In the genomic region with DNA sequence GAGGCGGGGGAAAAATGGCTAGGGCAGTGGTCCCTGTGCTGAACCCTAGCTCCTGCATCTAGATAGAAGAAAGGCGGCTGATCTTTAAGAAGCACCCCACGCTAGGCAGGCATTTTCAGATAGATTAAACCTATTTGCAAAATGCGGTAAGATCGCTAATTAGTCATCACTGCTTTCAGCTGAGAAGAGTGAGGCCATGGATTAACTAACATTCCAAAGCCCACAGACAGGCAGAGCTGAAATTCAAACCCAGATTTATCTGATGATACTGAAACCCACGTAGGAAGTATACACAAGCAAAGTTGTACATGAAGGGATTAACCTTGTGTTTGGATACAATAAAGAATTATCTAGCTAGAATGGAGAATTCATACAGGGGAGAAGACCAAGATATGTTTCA, we compare ENCODE assay signal across 19 cellular contexts. TPM values are rescaled to one million over a fixed set of nuclear protein-coding genes. Genes with fewer than 3 reads are reported as not detected.
DNase-seq lines count a peak whose midpoint lies in the region; ATAC-seq and TF ChIP-seq lines count a peak whose summit lies in the region.
"Had no signal": no experiment of that assay in that cellular context is flagged by ENCODE, and none has a peak within 500 bp of the region (broad histone marks: within the 10 kb centered on the region; RNA-seq: fewer than 3 reads in every experiment).

No MANE protein-coding gene starts in this region.

- peak overlapping the region in 2 of 4 donors; percentile 48 for H3K4me3 Mint-ChIP-seq in CD4-positive, CD25-positive, alpha-beta regulatory T cell
- H3K4me3 Mint-ChIP-seq: HFFc6 had no signal

- H3K36me3 Mint-ChIP-seq in CD4-positive, CD25-positive, alpha-beta regulatory T cell: peaks cover 37% of the 10 kb centered on the region

- DNase-seq in CD4-positive, CD25-positive, alpha-beta regulatory T cell: no peak
- DNase-seq in IMR-90: peak; percentile 34
- DNase-seq in astrocyte of the hippocampus (ENCODE audit: low read depth, low spot score): peak; percentile 43
- peak; percentile 41 for DNase-seq in non-pigmented ciliary epithelial cell (ENCODE audit: low read depth)
- no peak for DNase-seq in psoas muscle
- DNase-seq in NCI-H1417 treated with DMSO at 0.1 percent for 48 hours (lab: John Stamatoyannopoulos, UW): no peak
- no peak for DNase-seq in T-helper 9 cell
- DNase-seq: ACHN; AML-193; Calu3; CD4-positive, alpha-beta memory T cell; GOT3; HFFc6; MM.1S; NCI-H187 treated with DMSO at 0.1 percent for 48 hours; NCI-H526 treated with DMSO at 0.1 percent for 48 hours; OCI-M1; SHP77 treated with DMSO at 0.1 percent for 48 hours had no signal

- H2BK15ac ChIP-seq in IMR-90 (ENCODE audit: low read depth, low read length): no peak overlapping the region

- 100% methylated on average over 1 of the region's 6 CpGs; no CpG with 5 or more reads in 1 of the 2 experiments for WGBS in IMR-90 (ENCODE audit: extremely low coverage in 2 of 2, insufficient read length in 1 of 2), 2 experiments
- WGBS in psoas muscle, 3 donors: 80 to 91% (median 89%) methylated on average over 6 of the region's 6 CpGs

- BruUV-seq in IMR-90 (replicated peaks; lab: Mats Ljungman, UMichigan): no TSS peak

- peaks cover 7% of the 10 kb centered on the region for H3K9me1 ChIP-seq in IMR-90 (ENCODE audit: insufficient read depth, low read length)

- no peak overlapping the region for H3K9ac ChIP-seq in IMR-90 (ENCODE audit: low read depth, low read length)
- H3K9ac ChIP-seq: KMS-11 had no signal

- TF ChIP-seq RAD21 in IMR-90 (IDR thresholded peaks at IDR 0.05; ENCODE audit: low read length): no peak

- H3K27me3 ChIP-seq in CD4-positive, CD25-positive, alpha-beta regulatory T cell (ENCODE audit: control insufficient read depth, insufficient read depth, low read length): no peaks in the 10 kb centered on the region
- no peaks in the 10 kb centered on the region for H3K27me3 ChIP-seq in IMR-90 (ENCODE audit: control insufficient read depth, insufficient read depth, low read length)
- no peaks in the 10 kb centered on the region for H3K27me3 ChIP-seq in psoas muscle (ENCODE audit: insufficient read depth in 3 of 3, low read length in 2 of 3)

- peaks cover 43 to 76% (median 63%) of the 10 kb centered on the region in 4 donors for H3K4me1 Mint-ChIP-seq in CD4-positive, CD25-positive, alpha-beta regulatory T cell

- in situ Hi-C loops in IMR-90 (cut with MboI; ENCODE audit: low sequenced_read_pairs): no loop called here

- H3K36me3 ChIP-seq in CD4-positive, CD25-positive, alpha-beta regulatory T cell (ENCODE audit: control insufficient read depth, insufficient read depth, low read length): peaks cover 32% of the 10 kb centered on the region
- H3K36me3 ChIP-seq in IMR-90 (ENCODE audit: control insufficient read depth, insufficient read depth, low read length) (peaks cover 10% of the 10 kb centered on the region), psoas muscle (ENCODE audit: insufficient read depth in 1 of 2, low read depth in 1 of 2) (peaks cover 10 to 56% of the 10 kb centered on the region in 2 donors)

- no peak overlapping the region for H3K4me2 ChIP-seq in IMR-90 (ENCODE audit: low read depth, low read length)
- H3K4me2 ChIP-seq: KMS-11 had no signal

- intact Hi-C loops in IMR-90 (cut with micrococcal nuclease): no loop called here
- intact Hi-C loops in psoas muscle (cut with DNase I): no loop called here

- no peak overlapping the region for H3K23ac ChIP-seq in IMR-90 (ENCODE audit: low read depth, low read length)

- dilution Hi-C loops in IMR-90 (cut with HindIII; ENCODE audit: low sequenced_read_pairs, unreplicated experiment): no loop called here

- no peak overlapping the region for H3K56ac ChIP-seq in IMR-90 (ENCODE audit: extremely low read depth, insufficient read depth, low read length)

- H4K5ac ChIP-seq in IMR-90 (ENCODE audit: low read depth, low read length): no peak overlapping the region

- no peak overlapping the region for H4K8ac ChIP-seq in IMR-90 (ENCODE audit: low read depth in 2 of 2, low read length in 2 of 2)

- H4K20me1 ChIP-seq in IMR-90 (ENCODE audit: insufficient read depth, low read length): peaks cover 9% of the 10 kb centered on the region

- H2AK5ac ChIP-seq in IMR-90 (ENCODE audit: low read depth, low read length): no peak overlapping the region

- H3K4me1 ChIP-seq in CD4-positive, CD25-positive, alpha-beta regulatory T cell (ENCODE audit: control insufficient read depth, insufficient read depth, low read length, poor library complexity, severe bottlenecking): peaks cover 25% of the 10 kb centered on the region
- peaks cover 3% of the 10 kb centered on the region for H3K4me1 ChIP-seq in IMR-90 (ENCODE audit: control insufficient read depth, insufficient read depth, low read length)
- peaks cover 16% of the 10 kb centered on the region for H3K4me1 ChIP-seq in psoas muscle

- H2AK9ac ChIP-seq in IMR-90 (replicated peaks; ENCODE audit: low read depth, low read length, poor library complexity): no peak overlapping the region

- no peak overlapping the region for H3K14ac ChIP-seq in IMR-90 (replicated peaks; ENCODE audit: low read depth, low read length)

- peak overlapping the region in 2 of 3 donors; percentile 8 to 56 for H3K27ac Mint-ChIP-seq in CD4-positive, CD25-positive, alpha-beta regulatory T cell
- H3K27ac Mint-ChIP-seq: HFFc6 had no signal

- POLR2A ChIA-PET in IMR-90 (lab: Charles Lee; ENCODE audit: unreplicated experiment): no interaction called here

- ATAC-seq in CD4-positive, CD25-positive, alpha-beta regulatory T cell (ENCODE audit: low read depth in 2 of 2): no peak
- ATAC-seq in IMR-90 (ENCODE audit: low read depth) (no peak), psoas muscle (no peak)

- TF ChIP-seq CTCF in IMR-90 (conservative IDR thresholded peaks at IDR 0.05; ENCODE audit: low read depth, low read length): no peak
- TF ChIP-seq CTCF in psoas muscle (IDR thresholded peaks at IDR 0.05): no peak

- H3K4ac ChIP-seq in IMR-90 (ENCODE audit: low read depth, low read length): no peak overlapping the region

- no peak overlapping the region for H2BK120ac ChIP-seq in IMR-90 (ENCODE audit: low read depth, low read length)

- no peak overlapping the region for H2AFZ ChIP-seq in IMR-90 (replicated peaks; ENCODE audit: low read length, poor library complexity)

- H3K79me1 ChIP-seq in IMR-90 (ENCODE audit: low read depth in 1 of 2, low read length in 2 of 2): peaks cover 38 to 70% of the 10 kb centered on the region in 2 experiments

- no peak overlapping the region for H3K18ac ChIP-seq in IMR-90 (ENCODE audit: low read depth, low read length)

- CTCF ChIA-PET in IMR-90 (lab: Yijun Ruan, JAX): interaction anchor here (0.6 kb wide), 2 partner anchors 159 to 467 kb away, joined by 3 read pairs; no protein-coding TSS in a partner anchor

- no peak for TF ChIP-seq POLR2A in IMR-90 (IDR thresholded peaks at IDR 0.05; ENCODE audit: low read depth, low read length)

- no peaks in the 10 kb centered on the region for H3K9me3 Mint-ChIP-seq in CD4-positive, CD25-positive, alpha-beta regulatory T cell
- H3K9me3 Mint-ChIP-seq: CD4-positive, alpha-beta memory T cell; HFFc6 had no signal

- no peak overlapping the region for H2BK20ac ChIP-seq in IMR-90 (ENCODE audit: low read depth, low read length)

- peaks cover 8% of the 10 kb centered on the region for H3K27me3 Mint-ChIP-seq in CD4-positive, CD25-positive, alpha-beta regulatory T cell
- H3K27me3 Mint-ChIP-seq: CD4-positive, alpha-beta memory T cell had no signal

- no peak overlapping the region for H3K4me3 ChIP-seq in CD4-positive, CD25-positive, alpha-beta regulatory T cell (ENCODE audit: low read depth, low read length)
- no peak overlapping the region for H3K4me3 ChIP-seq in IMR-90 (ENCODE audit: insufficient read depth, low read depth, low read length)
- no peak overlapping the region for H3K4me3 ChIP-seq in psoas muscle

- H3K9me3 ChIP-seq in CD4-positive, CD25-positive, alpha-beta regulatory T cell (ENCODE audit: control insufficient read depth in 2 of 2, low read length in 2 of 2): no peaks in the 10 kb centered on the region
- H3K9me3 ChIP-seq in IMR-90 (ENCODE audit: control insufficient read depth, insufficient read depth, low read length): no peaks in the 10 kb centered on the region
- H3K9me3 ChIP-seq in psoas muscle: no peaks in the 10 kb centered on the region

- no peak overlapping the region for H2BK5ac ChIP-seq in IMR-90 (ENCODE audit: low read depth, low read length, poor library complexity, severe bottlenecking)

- no peak overlapping the region for H4K91ac ChIP-seq in IMR-90 (ENCODE audit: insufficient read depth, low read depth, low read length)

- H3K27ac ChIP-seq in CD4-positive, CD25-positive, alpha-beta regulatory T cell (ENCODE audit: insufficient read depth, low read length, poor library complexity, severe bottlenecking): no peak overlapping the region
- H3K27ac ChIP-seq in IMR-90 (ENCODE audit: insufficient read depth, low read length) (no peak overlapping the region), psoas muscle (no peak overlapping the region)
- H3K27ac ChIP-seq: KMS-11 had no signal

TF ChIP-seq in IMR-90, 13 proteins besides CTCF, POLR2A, EP300 and RAD21 (continues in another document):
- TF ChIP-seq CEBPB (IDR thresholded peaks at IDR 0.05; ENCODE audit: low read depth, low read length) (no peak), BHLHE40 (IDR thresholded peaks at IDR 0.05; ENCODE audit: low read depth, low read length) (no peak), NFE2L2 (IDR thresholded peaks at IDR 0.05; ENCODE audit: low read depth, low read length) (no peak), RCOR1 (IDR thresholded peaks at IDR 0.05; ENCODE audit: insufficient replicate concordance, low read length) (no peak), MAFK (IDR thresholded peaks at IDR 0.05; ENCODE audit: low read depth, low read length) (no peak)
- TF ChIP-seq, protein P1, sequence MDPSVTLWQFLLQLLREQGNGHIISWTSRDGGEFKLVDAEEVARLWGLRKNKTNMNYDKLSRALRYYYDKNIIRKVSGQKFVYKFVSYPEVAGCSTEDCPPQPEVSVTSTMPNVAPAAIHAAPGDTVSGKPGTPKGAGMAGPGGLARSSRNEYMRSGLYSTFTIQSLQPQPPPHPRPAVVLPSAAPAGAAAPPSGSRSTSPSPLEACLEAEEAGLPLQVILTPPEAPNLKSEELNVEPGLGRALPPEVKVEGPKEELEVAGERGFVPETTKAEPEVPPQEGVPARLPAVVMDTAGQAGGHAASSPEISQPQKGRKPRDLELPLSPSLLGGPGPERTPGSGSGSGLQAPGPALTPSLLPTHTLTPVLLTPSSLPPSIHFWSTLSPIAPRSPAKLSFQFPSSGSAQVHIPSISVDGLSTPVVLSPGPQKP (IDR thresholded peaks at IDR 0.05; ENCODE audit: borderline replicate concordance, low read depth, low read length): no peak

RNA-seq across cellular contexts. Expression of a gene that starts 4.8 kb away (rescaled TPM):
- total RNA-seq in CD4-positive, CD25-positive, alpha-beta regulatory T cell: 89.0 TPM
- polyA plus RNA-seq in CD4-positive, CD25-positive, alpha-beta regulatory T cell: 10 to 100 TPM; 66.3 to 99.0 (median 83.8) TPM
- total RNA-seq in IMR-90 (2012; rRNA removed) (48.0 and 53.2 TPM in 2 replicates), psoas muscle (10 to 100 TPM in 3 of 4 donors, 1 to 10 TPM in 1; 7.9 to 13.6 (median 10.5) TPM)
- polyA plus RNA-seq in IMR-90 (2012; rRNA removed) (56.1 and 62.8 TPM in 2 replicates), psoas muscle (10 to 100 TPM; 10.4 to 14.2 (median 12.0) TPM)
- polyA plus RNA-seq in IMR-90 (2012; cell fraction: cytosol; rRNA removed): 34.3 and 54.9 TPM in 2 replicates
- 111 and 118 TPM in 2 replicates for polyA plus RNA-seq in IMR-90 (2012; cell fraction: nucleus; rRNA removed; ENCODE audit: low replicate concordance)

Comparison
In these comparisons a context has a peak if more than half of its experiments do, and no peak if none do; other contexts are left out.
1. DNase-seq: peak in IMR-90 (single experiment), astrocyte of the hippocampus (single experiment) and non-pigmented ciliary epithelial cell (single experiment); none in CD4-positive, CD25-positive, alpha-beta regulatory T cell (0 of 3), psoas muscle (0 of 2), NCI-H1417 treated with DMSO at 0.1 percent for 48 hours (single experiment) and T-helper 9 cell (single experiment).